In the genomic region with DNA sequence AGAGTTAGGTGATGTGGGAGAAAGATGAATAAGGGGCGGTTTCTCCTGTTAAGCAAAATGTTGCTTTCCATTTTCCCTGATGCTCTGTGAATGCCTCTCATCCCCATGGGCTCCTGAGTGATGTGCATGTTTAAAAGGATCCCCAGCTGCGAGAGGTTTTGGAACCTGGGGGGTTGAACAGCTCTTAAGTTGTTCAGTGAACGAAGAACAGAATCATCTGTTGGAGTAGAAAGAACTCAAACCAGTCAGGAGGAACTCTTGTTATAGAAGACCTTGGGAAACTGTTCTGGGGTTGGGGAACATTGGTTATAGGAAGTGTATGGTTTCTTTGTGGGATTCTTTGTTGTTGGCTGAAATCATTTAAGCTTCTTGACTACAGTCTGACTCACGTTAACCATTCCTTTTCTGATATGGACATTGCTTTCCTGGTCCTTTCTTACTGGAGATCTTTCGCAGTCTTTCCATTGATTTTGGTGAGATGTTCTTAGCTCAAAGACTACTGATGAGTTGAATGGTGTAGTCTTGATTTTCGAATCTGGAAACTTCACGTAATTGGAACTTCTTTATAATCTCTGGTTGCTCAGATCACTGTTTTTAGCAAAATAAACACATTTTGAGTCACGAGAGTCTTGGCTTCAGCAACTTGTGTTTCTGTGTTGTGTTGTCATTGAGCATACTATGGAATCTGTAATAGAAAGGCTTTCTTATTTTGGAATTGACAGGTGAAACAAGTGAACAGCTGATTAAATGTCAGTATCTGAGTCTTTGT, we compare ENCODE assay signal across 8 cellular contexts. TPM values are rescaled to one million over a fixed set of nuclear protein-coding genes. Genes with fewer than 3 reads are reported as not detected.
DNase-seq lines count a peak whose midpoint lies in the region; ATAC-seq, FAIRE-seq and TF ChIP-seq lines count a peak whose summit lies in the region.

No MANE protein-coding gene starts in this region.

- CTCF ChIA-PET in T-cell (lab: Charles Lee): interaction anchor here (0.5 to 1.3 kb wide), 8 partner anchors 8 to 617 kb away, joined by 3 to 4 read pairs (median 3); a partner anchor contains a TSS

- peak overlapping the region; percentile 96 for H3K27ac ChIP-seq in psoas muscle

- 34 to 43% (median 39%) methylated on average over 8 of the region's 8 CpGs for whole genome bisulfite sequencing in psoas muscle, 3 donors

- H3K9me3 ChIP-seq in psoas muscle: no peaks in the 10 kb centered on the region

- no peak for TF ChIP-seq CTCF in psoas muscle (IDR thresholded peaks at IDR 0.05)

- peaks cover 2% of the 10 kb centered on the region for H3K36me3 Mint-ChIP-seq in T-cell

- peaks cover 28% of the 10 kb centered on the region for H3K4me1 ChIP-seq in psoas muscle

- H3K36me3 ChIP-seq in psoas muscle (ENCODE audit: insufficient read depth in 1 of 2, low read depth in 1 of 2): no peaks in the 10 kb centered on the region

- H3K9me3 Mint-ChIP-seq in T-cell: no peaks in the 10 kb centered on the region

- intact Hi-C loops in psoas muscle (cut with DNase I): loop anchor here (5.0 kb wide), 2 partner anchors 41 to 61 kb away; no protein-coding TSS in a partner anchor

- FAIRE-seq in HTR-8/SVneo (lab: Jason Lieb, UNC): no peak

- H3K4me1 Mint-ChIP-seq in T-cell: peaks cover 46 to 53% (median 53%) of the 10 kb centered on the region in 3 donors

- peak overlapping the region; percentile 81 to 91 (median 87) for H3K4me3 Mint-ChIP-seq in T-cell

- no peaks in the 10 kb centered on the region for H3K27me3 Mint-ChIP-seq in T-cell

- POLR2A ChIA-PET in T-cell (lab: Charles Lee): interaction anchor here (0.6 to 1.6 kb wide), 3 partner anchors 10 to 69 kb away, joined by 3 to 7 read pairs (median 4); a partner anchor contains a TSS

- no peaks in the 10 kb centered on the region for H3K27me3 ChIP-seq in psoas muscle (ENCODE audit: insufficient read depth in 3 of 3, low read length in 2 of 3)

- peak overlapping the region; percentile 75 for H3K4me3 ChIP-seq in psoas muscle

- ATAC-seq in T-cell (replicated peaks in 1 of 4): no peak
- no peak for ATAC-seq in psoas muscle
- no peak for ATAC-seq in GM19395 (IDR thresholded peaks at IDR 0.05; ENCODE audit: unreplicated experiment)

- DNase-seq in activated naive CD4-positive, alpha-beta T cell treated with Interleukin-2 at 50 U/mL for 16 hours: peak; percentile 9
- DNase-seq in activated naive CD4-positive, alpha-beta T cell (lab: John Stamatoyannopoulos, UW): no peak
- DNase-seq in T-cell (no peak), fibroblast of gingiva (ENCODE audit: low read depth) (peak; percentile 60), psoas muscle (no peak), NCI-H524 (lab: John Stamatoyannopoulos, UW) (no peak), HTR-8/SVneo (ENCODE audit: insufficient read length, low spot score) (no peak)

- peak overlapping the region; percentile 99 to 100 for H3K27ac Mint-ChIP-seq in T-cell

RNA-seq across cellular contexts. Expression of a gene that starts 1.3 kb away (rescaled TPM):
- total RNA-seq in T-cell: 10 to 100 TPM; 37.1 to 50.3 (median 39.2) TPM
- total RNA-seq in psoas muscle: 10 to 100 TPM in 1 of 4 donors, 1 to 10 TPM in 3; 7.9 to 11.6 (median 8.2) TPM
- polyA plus RNA-seq in psoas muscle: 10 to 100 TPM in 1 of 3 donors, 1 to 10 TPM in 2; 6.9 to 13.7 (median 9.5) TPM

RNA-seq across cellular contexts. Expression of a gene that starts 21.0 kb away (rescaled TPM):
- total RNA-seq in T-cell: 10 to 100 TPM in 4 of 5 donors, 1 to 10 TPM in 1; 8.4 to 35.7 (median 26.7) TPM
- total RNA-seq in psoas muscle: 10 to 100 TPM in 1 of 4 donors, 1 to 10 TPM in 3; 7.1 to 13.2 (median 9.4) TPM
- 10 to 100 TPM in 2 of 3 donors, 1 to 10 TPM in 1; 8.3 to 12.8 (median 11.0) TPM for polyA plus RNA-seq in psoas muscle

RNA-seq across cellular contexts. Expression of a gene that starts 58.2 kb away (rescaled TPM):
- total RNA-seq in T-cell (100 to 1,000 TPM; 148 to 191 (median 180) TPM), psoas muscle (10 to 100 TPM in 1 of 4 donors, 1 to 10 TPM in 3; 5.1 to 12.8 (median 7.2) TPM)
- polyA plus RNA-seq in psoas muscle: 1 to 10 TPM; 1.7 to 3.7 (median 2.2) TPM

Comparison
In these comparisons a context has a peak if more than half of its experiments do, and no peak if none do; other contexts are left out.
1. DNase-seq: peak in activated naive CD4-positive, alpha-beta T cell treated with Interleukin-2 at 50 U/mL for 16 hours (single experiment) and fibroblast of gingiva (single experiment); none in activated naive CD4-positive, alpha-beta T cell (0 of 4), T-cell (0 of 34), psoas muscle (0 of 2), NCI-H524 (0 of 2) and HTR-8/SVneo (single experiment).
2. RNA of a gene that starts 58.2 kb away (total RNA-seq): 148 to 191 TPM in T-cell; 5.1 to 12.8 TPM in psoas muscle; every median in the first group is over 10 times any median in the second.